Comparison of ENCODE assay signal across 20 cellular contexts in genomic region chr11:99368579-99368978, GRCh38.
DNase-seq lines count a peak whose midpoint lies in the region; ATAC-seq, FAIRE-seq and TF ChIP-seq lines count a peak whose summit lies in the region.
"Had no signal": no experiment of that assay in that cellular context is flagged by ENCODE, and none has a peak within 500 bp of the region (broad histone marks: within the 10 kb centered on the region; RNA-seq: fewer than 3 reads in every experiment).

No MANE protein-coding gene starts in this region.

- WGBS in pancreas, 2 donors = 20 to 28% methylated on average over 5 of the region's 5 CpGs

- H3K9me3 ChIP-seq in pancreas = no peaks in the 10 kb centered on the region
- H3K9me3 ChIP-seq: ovary, SK-N-SH, suprapubic skin had no signal

- TF ChIP-seq CTCF in fibroblast of pulmonary artery (IDR thresholded peaks at IDR 0.05; ENCODE audit: low read length, missing control alignments) (no peak), pancreas (IDR thresholded peaks at IDR 0.05) (no peak)

- no peak for TF ChIP-seq POLR2A in erythroblast (IDR thresholded peaks at IDR 0.05; ENCODE audit: low read length)

- DNase-seq in HCEC 1CT (peak; percentile 79), amniotic epithelial cell (ENCODE audit: low read depth) (peak; percentile 68), fibroblast of pulmonary artery (ENCODE audit: low read depth) (peak; percentile 64), pancreas (no peak), erythroblast (lab: John Stamatoyannopoulos, UW) (no peak), pons (ENCODE audit: low spot score) (no peak), NCI-H510A (lab: John Stamatoyannopoulos, UW) (no peak), NAMALWA (ENCODE audit: low spot score) (no peak)
- DNase-seq: activated CD4-positive, CD25-positive, alpha-beta regulatory T cell treated with anti-CD3 and anti-CD28 coated beads, Interleukin-2, amount 50 U/mL, for 72 hours; effector memory CD4-positive, alpha-beta T cell; foreskin fibroblast; Karpas-422; left ventricle myocardium superior; NCI-H2171 treated with DMSO at 0.1 percent for 48 hours; ovary; SK-N-SH had no signal

- no peak for FAIRE-seq in pancreas (lab: Jason Lieb, UNC)
- FAIRE-seq: HTR-8/SVneo, RCC 7860 had no signal

- H3K4me1 ChIP-seq in pancreas = peaks cover 0 to 4% (median 3%) of the 10 kb centered on the region in 3 donors
- H3K4me1 ChIP-seq: suprapubic skin had no signal

- H3K27ac ChIP-seq in pancreas = no peak overlapping the region
- H3K27ac ChIP-seq: ovary, suprapubic skin had no signal

- no peaks in the 10 kb centered on the region for H3K27me3 ChIP-seq in pancreas
- H3K27me3 ChIP-seq: ovary, suprapubic skin had no signal

- H3K4me3 ChIP-seq in fibroblast of pulmonary artery (replicated peaks; ENCODE audit: low read depth, low read length) = no peak overlapping the region
- no peak overlapping the region for H3K4me3 ChIP-seq in pancreas
- H3K4me3 ChIP-seq: ovary, suprapubic skin had no signal

- H3K36me3 ChIP-seq in pancreas = no peaks in the 10 kb centered on the region
- H3K36me3 ChIP-seq: ovary, suprapubic skin had no signal

- intact Hi-C loops in pancreas (cut with DNase I) = no loop called here

- ATAC-seq in pancreas = peak; percentile 24 to 65 (median 36)
- ATAC-seq: activated T-helper 17 cell treated with anti-CD3 and anti-CD28 coated beads, Interleukin-2, amount 50 U/mL, for 72 hours; left ventricle myocardium superior had no signal

Comparison
In these comparisons a context has a peak if more than half of its experiments do, and no peak if none do; other contexts are left out.
1. DNase-seq: peak in HCEC 1CT (single experiment), amniotic epithelial cell (single experiment) and fibroblast of pulmonary artery (single experiment); none in pancreas (0 of 6), erythroblast (0 of 2), pons (single experiment), NCI-H510A (single experiment) and NAMALWA (single experiment).